8 cellular contexts compared by ENCODE assay signal in the genomic region with DNA sequence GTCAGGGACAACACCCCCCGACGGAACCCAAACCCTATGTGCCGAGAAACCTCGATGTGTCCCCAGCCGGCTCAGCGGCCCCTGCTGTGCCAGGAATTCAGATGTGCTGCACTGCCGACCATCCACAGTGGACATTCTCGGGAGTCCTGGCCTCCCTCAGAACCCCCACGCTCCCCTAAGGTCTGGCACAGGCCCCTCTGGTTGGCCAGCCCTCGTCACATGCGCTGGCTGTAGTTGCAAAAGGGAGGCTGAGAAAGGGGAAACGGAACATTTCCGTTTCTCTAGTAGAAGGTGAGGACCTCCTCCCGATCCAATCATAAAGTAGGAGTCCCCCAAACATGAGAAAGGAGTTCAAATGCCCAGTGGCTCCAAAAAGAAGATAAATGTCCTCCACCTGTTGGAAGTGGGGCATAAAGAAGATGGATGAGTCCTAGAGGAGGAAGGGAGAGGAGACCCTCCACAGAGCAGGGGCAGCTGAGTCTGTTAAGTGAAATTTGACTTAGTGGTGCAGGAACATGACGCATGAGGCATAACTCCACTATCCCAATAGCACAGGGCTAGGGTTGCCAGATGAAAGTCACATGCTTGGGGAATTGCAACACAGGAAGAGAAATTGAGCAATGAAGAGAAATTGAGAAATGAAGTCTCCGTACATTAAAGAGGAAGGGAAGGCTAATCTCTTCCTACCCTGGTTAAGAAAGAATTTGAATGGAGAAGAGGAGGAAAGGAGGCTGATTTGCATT. TPM values are rescaled to one million over a fixed set of nuclear protein-coding genes. Genes with fewer than 3 reads are reported as not detected.
DNase-seq lines count a peak whose midpoint lies in the region; ATAC-seq, FAIRE-seq and TF ChIP-seq lines count a peak whose summit lies in the region.

No MANE protein-coding gene starts in this region.

- H3K4me3 Mint-ChIP-seq in astrocyte (ENCODE audit: unreplicated experiment): no peak overlapping the region

- no peaks in the 10 kb centered on the region for H3K4me1 ChIP-seq in astrocyte (ENCODE audit: insufficient read depth, low read length)
- peaks cover 19 to 26% (median 24%) of the 10 kb centered on the region in 3 donors for H3K4me1 ChIP-seq in skeletal muscle tissue (ENCODE audit: control insufficient read depth in 3 of 3, insufficient read depth in 3 of 3, low read length in 3 of 3)

- TF ChIP-seq CTCF in astrocyte (IDR thresholded peaks at IDR 0.05; ENCODE audit: insufficient read depth, low read depth, low read length): no peak

- H2AFZ ChIP-seq in astrocyte (ENCODE audit: low read depth, low read length): peak overlapping the region; percentile 38

- no peak for FAIRE-seq in astrocyte (lab: Jason Lieb, UNC)

- peaks cover 11% of the 10 kb centered on the region for H3K27me3 Mint-ChIP-seq in astrocyte (ENCODE audit: low read depth, unreplicated experiment)

- no peaks in the 10 kb centered on the region for H4K20me1 ChIP-seq in astrocyte (ENCODE audit: insufficient read depth, low read length)

- DNase-seq in astrocyte (ENCODE audit: low read depth) (peak; percentile 88), hippocampal formation (lab: John Stamatoyannopoulos, UW) (peak; percentile 31 to 65), NCI-H187 treated with DMSO at 0.1 percent for 48 hours (lab: John Stamatoyannopoulos, UW) (no peak), NCI-H1436 (lab: John Stamatoyannopoulos, UW) (no peak)
- no peak for DNase-seq in activated CD4-positive, alpha-beta T cell treated with anti-CD3 and anti-CD28 coated beads, Interleukin-2, amount 50 U/mL, for 1 hour
- DNase-seq in activated CD4-positive, alpha-beta T cell treated with anti-CD3 and anti-CD28 coated beads for 1 hour: no peak

- H3K27ac Mint-ChIP-seq in astrocyte (ENCODE audit: unreplicated experiment): no peak overlapping the region

- H3K36me3 ChIP-seq in astrocyte (ENCODE audit: insufficient read depth, low read length) (no peaks in the 10 kb centered on the region), skeletal muscle tissue (ENCODE audit: control insufficient read depth in 3 of 3, insufficient read depth in 3 of 3, low read length in 3 of 3) (no peaks in the 10 kb centered on the region)

- H3K9me3 Mint-ChIP-seq in astrocyte (ENCODE audit: unreplicated experiment): no peaks in the 10 kb centered on the region

- peak; percentile 10 for ATAC-seq in HG03354 (IDR thresholded peaks at IDR 0.05; ENCODE audit: poor library complexity, severe bottlenecking, unreplicated experiment)

- peak overlapping the region; percentile 63 for H3K4me2 ChIP-seq in astrocyte (ENCODE audit: low read length)

- no peaks in the 10 kb centered on the region for H3K27me3 ChIP-seq in astrocyte (ENCODE audit: insufficient read depth, low read length)
- H3K27me3 ChIP-seq in skeletal muscle tissue (ENCODE audit: control insufficient read depth in 3 of 3, insufficient read depth in 3 of 3, low read length in 3 of 3): no peaks in the 10 kb centered on the region

- H3K79me2 ChIP-seq in astrocyte (ENCODE audit: insufficient read depth, low read length): no peaks in the 10 kb centered on the region

- H3K27ac ChIP-seq in astrocyte (ENCODE audit: low read depth, low read length): no peak overlapping the region
- H3K27ac ChIP-seq in skeletal muscle tissue (ENCODE audit: low read depth, low read length): peak overlapping the region; percentile 71

- H3K4me1 Mint-ChIP-seq in astrocyte (ENCODE audit: low read depth, unreplicated experiment): peaks cover 13% of the 10 kb centered on the region

- H3K9ac ChIP-seq in astrocyte (ENCODE audit: low read length) (peak overlapping the region; percentile 32), skeletal muscle tissue (ENCODE audit: low read depth in 1 of 3, low read length in 3 of 3) (peak overlapping the region; percentile 41 to 58 (median 48))

- peaks cover 1% of the 10 kb centered on the region for H3K36me3 Mint-ChIP-seq in astrocyte (ENCODE audit: low read depth, unreplicated experiment)

- no peak overlapping the region for H3K4me3 ChIP-seq in astrocyte (ENCODE audit: insufficient read depth, low read depth, low read length)
- H3K4me3 ChIP-seq in skeletal muscle tissue (ENCODE audit: low read length in 3 of 3): peak overlapping the region; percentile 19 to 41 (median 27)

- H3K9me3 ChIP-seq in astrocyte (ENCODE audit: insufficient read depth, low read depth, low read length) (no peaks in the 10 kb centered on the region), skeletal muscle tissue (ENCODE audit: control insufficient read depth in 3 of 3, low read length in 3 of 3) (no peaks in the 10 kb centered on the region)

RNA-seq across cellular contexts. Expression of a gene that starts 49.3 kb away (rescaled TPM):
- total RNA-seq in astrocyte (217 and 253 TPM in 2 replicates), skeletal muscle tissue (107 TPM)

Comparison
In these comparisons a context has a peak if more than half of its experiments do, and no peak if none do; other contexts are left out.
1. DNase-seq: peak in astrocyte (single experiment) and hippocampal formation (2 of 2); none in NCI-H187 treated with DMSO at 0.1 percent for 48 hours (single experiment), NCI-H1436 (single experiment), activated CD4-positive, alpha-beta T cell treated with anti-CD3 and anti-CD28 coated beads, Interleukin-2, amount 50 U/mL, for 1 hour (single experiment) and activated CD4-positive, alpha-beta T cell treated with anti-CD3 and anti-CD28 coated beads for 1 hour (single experiment).